ENCODE assay signal across 22 cellular contexts in the genomic region with DNA sequence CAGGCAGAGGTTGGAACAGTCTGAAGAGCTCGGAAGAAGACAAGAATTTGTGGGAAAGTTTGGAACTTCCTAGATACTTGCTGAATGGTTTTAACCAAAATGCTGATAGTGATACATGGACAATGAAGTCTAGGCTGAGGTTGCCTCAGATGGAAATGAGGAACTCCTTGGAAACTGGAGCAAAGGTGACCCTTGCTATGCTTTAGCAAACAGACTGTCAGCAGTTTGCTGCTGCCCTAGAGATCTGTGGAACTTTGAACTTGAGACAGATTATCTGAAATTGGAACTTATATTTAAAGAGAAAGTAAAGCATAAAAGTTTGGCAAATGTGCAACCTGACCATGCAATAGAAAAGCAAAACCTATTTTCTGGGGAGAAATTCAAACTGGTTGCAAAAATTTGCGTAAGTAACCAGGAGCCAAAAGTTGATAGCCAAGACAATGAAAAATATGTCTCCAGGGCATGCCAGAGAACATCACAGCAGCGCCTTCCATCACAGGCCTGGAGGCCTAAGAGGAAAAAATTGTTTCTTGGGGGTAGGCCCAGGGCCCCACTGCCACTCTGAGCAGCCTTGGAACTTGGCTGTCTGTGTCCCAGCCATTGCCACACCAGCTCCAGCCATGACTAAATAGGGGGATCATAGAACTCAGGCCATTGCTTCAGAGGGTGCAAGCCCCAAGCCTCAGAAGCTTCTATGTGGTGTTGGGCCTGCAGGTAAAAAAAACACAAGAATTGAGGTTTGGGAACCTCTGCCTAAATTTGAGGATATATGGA.
"Had no signal": no experiment of that assay in that cellular context is flagged by ENCODE, and none has a peak within 500 bp of the region (broad histone marks: within the 10 kb centered on the region; RNA-seq: fewer than 3 reads in every experiment).

No MANE protein-coding gene starts in this region.

- DNase-seq: activated CD4-positive, alpha-beta memory T cell treated with anti-CD3 and anti-CD28 coated beads, Interleukin-2, amount 10 ng/mL, durations not matched to agents 7 days and 5 days; activated CD4-positive, alpha-beta T cell treated with anti-CD3 and anti-CD28 coated beads, Interleukin-2, amount 10 ng/mL, durations not matched to agents 24 days and 14 days; activated effector memory CD4-positive, alpha-beta T cell treated with anti-CD3 and anti-CD28 coated beads, Interleukin-2, amount 50 U/mL, for 16 hours; activated naive CD4-positive, alpha-beta T cell treated with anti-CD3 and anti-CD28 coated beads, Interleukin-2, amount 10 ng/mL, durations not matched to agents 7 days and 5 days; activated T-cell treated with anti-CD3 and anti-CD28 coated beads, Interleukin-2, amount 50 U/mL, for 72 hours; amygdala; cerebellar nuclear complex; foreskin melanocyte; glutamatergic neuron; hippocampal formation; nephron progenitor cell; sigmoid colon; stimulated activated CD4-positive, alpha-beta T cell treated with anti-CD3 and anti-CD28 coated beads, Interleukin-2, amount 100 ng/mL, for 48 hours; stimulated activated CD8-positive, alpha-beta memory T cell treated with anti-CD3 and anti-CD28 coated beads, Interleukin-4, amount 100 ng/mL, for 48 hours; stimulated activated naive CD4-positive, alpha-beta T cell; substantia nigra; SW 1271; T-helper 17 cell; tibial artery had no signal

- H3K4me1 ChIP-seq: sigmoid colon, tibial artery had no signal

- FAIRE-seq: urothelium cell line had no signal

- H3K4me3 ChIP-seq: coronary artery, sigmoid colon, tibial artery had no signal

- H3K27me3 ChIP-seq: sigmoid colon, tibial artery had no signal

- H3K36me3 ChIP-seq: sigmoid colon, tibial artery had no signal

- ATAC-seq: activated CD4-positive, CD25-positive, alpha-beta regulatory T cell treated with anti-CD3 and anti-CD28 coated beads, Interleukin-2, amount 50 U/mL, for 24 hours; activated T-cell treated with anti-CD3 and anti-CD28 coated beads, Interleukin-2, amount 50 U/mL, for 72 hours; T-helper 17 cell had no signal

- H3K27ac ChIP-seq: coronary artery, sigmoid colon, tibial artery had no signal
